20 cellular contexts compared by ENCODE assay signal in the genomic region with DNA sequence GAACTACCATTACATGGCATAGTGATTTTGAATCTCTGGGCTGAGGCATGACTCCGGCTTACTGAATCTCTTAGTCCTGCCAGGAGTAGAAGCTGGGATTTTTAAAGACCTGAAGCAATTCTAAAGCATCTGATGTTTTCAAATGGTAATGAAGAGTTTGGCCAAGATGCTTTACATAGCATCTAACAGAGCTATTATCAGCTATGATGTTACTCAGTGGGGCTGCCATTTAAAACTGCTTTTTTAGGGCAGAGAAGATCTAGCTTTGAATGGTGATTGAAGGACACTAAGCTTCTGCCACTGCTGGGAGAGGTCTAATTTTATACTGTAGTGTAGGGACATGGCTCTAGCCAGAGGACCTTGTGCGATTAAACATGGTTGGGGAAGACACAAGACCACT.
A peak's percentile ranks its signal among the peaks of the same experiment; 100 is the strongest.
DNase-seq lines count a peak whose midpoint lies in the region; ATAC-seq, FAIRE-seq and TF ChIP-seq lines count a peak whose summit lies in the region.
"Had no signal": no experiment of that assay in that cellular context is flagged by ENCODE, and none has a peak within 500 bp of the region (broad histone marks: within the 10 kb centered on the region; RNA-seq: fewer than 3 reads in every experiment).

No MANE protein-coding gene starts in this region.

- H3K27ac Mint-ChIP-seq in GM23338 (no peak overlapping the region), neural progenitor cell (no peak overlapping the region)
- H3K27ac Mint-ChIP-seq: B cell; CD8-positive, alpha-beta T cell; H9 had no signal

- H3K9me3 Mint-ChIP-seq in GM23338 (no peaks in the 10 kb centered on the region), neural progenitor cell (no peaks in the 10 kb centered on the region)
- H3K9me3 Mint-ChIP-seq: H9 had no signal

- peaks cover 12% of the 10 kb centered on the region for H3K4me1 ChIP-seq in GM23338 (ENCODE audit: insufficient read depth)
- H3K4me1 ChIP-seq in H1 (replicated peaks in 1 of 4; ENCODE audit: control insufficient read depth in 3 of 4, insufficient read depth in 4 of 4, low read length in 3 of 4) = peaks cover 0 to 9% (median 3%) of the 10 kb centered on the region in 4 experiments; a peak in 4 of 7 replicates
- H3K4me1 ChIP-seq in neural progenitor cell = peaks cover 17% of the 10 kb centered on the region
- H3K4me1 ChIP-seq: BLaER1 treated with 17β-estradiol and CSF1 and Interleukin-3, amounts not matched to agents 10 nM and 100 nM had no signal

- no peak overlapping the region for H3K23ac ChIP-seq in H1 (ENCODE audit: insufficient read length)

- H3K9me3 ChIP-seq in H1 (ENCODE audit: insufficient read depth in 2 of 2, low read depth in 1 of 2, low read length in 1 of 2) (no peaks in the 10 kb centered on the region), neural progenitor cell (ENCODE audit: low read depth) (no peaks in the 10 kb centered on the region)
- H3K9me3 ChIP-seq: BLaER1 treated with 17β-estradiol and CSF1 and Interleukin-3, amounts not matched to agents 10 nM and 100 nM had no signal

- H3K4me2 ChIP-seq in GM23338 (peak overlapping the region; percentile 27; the same call in 1 of the 2 replicates), H1 (ENCODE audit: insufficient read depth in 1 of 2, low read depth in 2 of 2, low read length in 2 of 2) (no peak overlapping the region), neural progenitor cell (peak overlapping the region; percentile 49)
- H3K4me2 ChIP-seq: BLaER1 treated with 17β-estradiol and CSF1 and Interleukin-3, amounts not matched to agents 10 nM and 100 nM had no signal

- 60% methylated on average over 2 of the region's 2 CpGs; no CpG with 5 or more reads in 1 of the 2 experiments for WGBS in H1 (ENCODE audit: extremely low coverage in 1 of 2, insufficient coverage in 1 of 2, insufficient read length in 1 of 2, insufficient replicate concordance in 2 of 2, low coverage in 1 of 2, low lambda C conversion rate in 2 of 2, missing lambda C conversion rate in 1 of 2), 2 experiments

- DNase-seq in GM23338 (ENCODE audit: low spot score) = peak; percentile 44
- DNase-seq in H1 (ENCODE audit: low read depth in 1 of 2, low spot score in 2 of 2) = no peak
- peak; percentile 11 for DNase-seq in iPS-NIHi7 (ENCODE audit: extremely low spot score)
- DNase-seq in neural progenitor cell (ENCODE audit: low spot score) = peak; percentile 4
- DNase-seq in left ventricle myocardium superior = no peak
- no peak for DNase-seq in AML-193 (lab: John Stamatoyannopoulos, UW)
- DNase-seq in GM19240 (ENCODE audit: insufficient read length, low spot score) = no peak
- DNase-seq in SIG-M5 treated with dmso at 0.1 percent for 504 hours (lab: John Stamatoyannopoulos, UW; ENCODE audit: unreplicated experiment) = no peak
- DNase-seq: 8988T; Calu3; CD8-positive, alpha-beta T cell; DMS79 treated with DMSO at 0.1 percent for 48 hours; GOT3; H9; IMR-90 had no signal

- no peak for TF ChIP-seq EP300 in H1 (IDR thresholded peaks at IDR 0.05; ENCODE audit: borderline replicate concordance in 1 of 2, low read depth in 2 of 2, low read length in 2 of 2)

- H3K36me3 Mint-ChIP-seq in GM23338 (ENCODE audit: low read depth) (no peaks in the 10 kb centered on the region), neural progenitor cell (no peaks in the 10 kb centered on the region)
- H3K36me3 Mint-ChIP-seq: CD8-positive, alpha-beta T cell had no signal

- no peak for TF ChIP-seq RAD21 in H1 (IDR thresholded peaks at IDR 0.05 in 1 of 2, conservative IDR thresholded peaks at IDR 0.05 in 1 of 2; ENCODE audit: low read depth in 2 of 2, low read length in 2 of 2)

- no peaks in the 10 kb centered on the region for H3F3A ChIP-seq in GM23338 (replicated peaks; ENCODE audit: low read depth)
- no peaks in the 10 kb centered on the region for H3F3A ChIP-seq in neural progenitor cell (ENCODE audit: low read depth)

- no peak overlapping the region for H3K56ac ChIP-seq in H1 (replicated peaks; ENCODE audit: insufficient read length, low read depth, low read length)

- no peak overlapping the region for H2AK5ac ChIP-seq in H1 (ENCODE audit: low read depth, low read length)

- POLR2A ChIA-PET in H1 (lab: Charles Lee; ENCODE audit: partially characterized antibody) = no interaction called here

- H3K9ac ChIP-seq in H1 (replicated peaks in 1 of 4; ENCODE audit: extremely low read depth in 1 of 4, low read depth in 3 of 4, low read length in 3 of 4) (no peak overlapping the region), neural progenitor cell (no peak overlapping the region)
- H3K9ac ChIP-seq: BLaER1 treated with 17β-estradiol and CSF1 and Interleukin-3, amounts not matched to agents 10 nM and 100 nM had no signal

- H3K4me1 Mint-ChIP-seq in GM23338 (peaks cover 20% of the 10 kb centered on the region), neural progenitor cell (peaks cover 14% of the 10 kb centered on the region)
- H3K4me1 Mint-ChIP-seq: B cell had no signal

- H3K14ac ChIP-seq in H1 (ENCODE audit: insufficient read length) = no peak overlapping the region

- no peak overlapping the region for H3K4me3 ChIP-seq in GM23338
- H3K4me3 ChIP-seq in H1 (ENCODE audit: extremely low read depth in 1 of 4, insufficient read depth in 2 of 4, low read depth in 3 of 4, low read length in 4 of 4) = no peak overlapping the region
- H3K4me3 ChIP-seq in neural progenitor cell = no peak overlapping the region
- H3K4me3 ChIP-seq: BLaER1 treated with 17β-estradiol and CSF1 and Interleukin-3, amounts not matched to agents 10 nM and 100 nM; GM12878 had no signal

- TF ChIP-seq POLR2A in H1 (IDR thresholded peaks at IDR 0.05; ENCODE audit: control extremely low read depth in 1 of 2, low read depth in 2 of 2, low read length in 2 of 2) = no peak

- H3K9me2 ChIP-seq in GM23338 (ENCODE audit: insufficient read depth) = no peaks in the 10 kb centered on the region

- H3K27ac ChIP-seq in GM23338 (ENCODE audit: low read depth) (no peak overlapping the region), H1 (ENCODE audit: low read depth, low read length) (no peak overlapping the region), neural progenitor cell (no peak overlapping the region)
- H3K27ac ChIP-seq: BLaER1 treated with 17β-estradiol and CSF1 and Interleukin-3, amounts not matched to agents 10 nM and 100 nM had no signal

- no peak overlapping the region for H2AFZ ChIP-seq in GM23338
- H2AFZ ChIP-seq in H1 (ENCODE audit: low read length) = no peak overlapping the region
- peak overlapping the region; percentile 3 for H2AFZ ChIP-seq in neural progenitor cell (replicated peaks)

- H2BK20ac ChIP-seq in H1 (ENCODE audit: low read length) = no peak overlapping the region

- TF ChIP-seq CTCF in GM23338 (conservative IDR thresholded peaks at IDR 0.05; ENCODE audit: low read depth in 2 of 2) (no peak), H1 (IDR thresholded peaks at IDR 0.05; ENCODE audit: control extremely low read depth in 1 of 3, insufficient read depth in 1 of 3, low read depth in 1 of 3, low read length in 3 of 3) (no peak), neural progenitor cell (IDR thresholded peaks at IDR 0.05) (no peak)

- no peak overlapping the region for H2BK5ac ChIP-seq in H1 (ENCODE audit: low read depth, low read length)

- peaks cover 34% of the 10 kb centered on the region for H3K27me3 ChIP-seq in GM23338 (ENCODE audit: insufficient read depth)
- peaks cover 1 to 14% (median 12%) of the 10 kb centered on the region in 4 experiments; a peak in 5 of 7 replicates for H3K27me3 ChIP-seq in H1 (replicated peaks in 1 of 4; ENCODE audit: control insufficient read depth in 3 of 4, extremely low read depth in 1 of 4, insufficient read depth in 3 of 4, low read length in 3 of 4)
- no peaks in the 10 kb centered on the region for H3K27me3 ChIP-seq in neural progenitor cell
- H3K27me3 ChIP-seq: BLaER1 treated with 17β-estradiol and CSF1 and Interleukin-3, amounts not matched to agents 10 nM and 100 nM had no signal

- no peaks in the 10 kb centered on the region for H3K79me2 ChIP-seq in GM23338 (replicated peaks; ENCODE audit: insufficient read depth)
- no peaks in the 10 kb centered on the region for H3K79me2 ChIP-seq in H1 (ENCODE audit: control insufficient read depth in 1 of 2, insufficient read depth in 2 of 2, low read length in 2 of 2)
- H3K79me2 ChIP-seq in neural progenitor cell (ENCODE audit: low read depth) = no peaks in the 10 kb centered on the region

- no peak overlapping the region for H3K18ac ChIP-seq in H1 (ENCODE audit: extremely low read depth, low read length)

- CTCF ChIA-PET in H1 (lab: Charles Lee; ENCODE audit: partially characterized antibody) = interaction anchor here (1.5 to 1.7 kb wide), 2 partner anchors 9 to 486 kb away, joined by 5 to 6 read pairs; no protein-coding TSS in a partner anchor

- H3K4me3 Mint-ChIP-seq in GM23338 (no peak overlapping the region), neural progenitor cell (no peak overlapping the region)
- H3K4me3 Mint-ChIP-seq: B cell; CD8-positive, alpha-beta T cell; H9 had no signal

- 0 out of 2 replicates have a peak, but pooled peaks cover 3% of the 10 kb centered on the region for H4K20me1 ChIP-seq in GM23338 (replicated peaks; ENCODE audit: insufficient read depth)
- H4K20me1 ChIP-seq in H1 (replicated peaks in 1 of 2; ENCODE audit: control insufficient read depth in 1 of 2, insufficient read depth in 2 of 2, low read length in 2 of 2) = peaks cover 0 to 1% of the 10 kb centered on the region in 2 experiments
- no peaks in the 10 kb centered on the region for H4K20me1 ChIP-seq in neural progenitor cell (ENCODE audit: low read depth)
- H4K20me1 ChIP-seq: BLaER1 treated with 17β-estradiol and CSF1 and Interleukin-3, amounts not matched to agents 10 nM and 100 nM had no signal

- no peak overlapping the region for H2BK120ac ChIP-seq in H1 (replicated peaks; ENCODE audit: low read depth, low read length)

- no peak overlapping the region for H2BK15ac ChIP-seq in H1 (ENCODE audit: low read length)

- H3K36me3 ChIP-seq in GM23338 (ENCODE audit: insufficient read depth) (no peaks in the 10 kb centered on the region), H1 (ENCODE audit: control insufficient read depth in 2 of 4, insufficient read depth in 4 of 4, low read length in 3 of 4) (no peaks in the 10 kb centered on the region), neural progenitor cell (no peaks in the 10 kb centered on the region)
- H3K36me3 ChIP-seq: BLaER1 treated with 17β-estradiol and CSF1 and Interleukin-3, amounts not matched to agents 10 nM and 100 nM had no signal

- H3K79me1 ChIP-seq in H1 (ENCODE audit: low read depth, low read length) = no peaks in the 10 kb centered on the region

- ATAC-seq in GM23338 = peak; percentile 83
- no peak for ATAC-seq in left ventricle myocardium superior
- ATAC-seq: CD8-positive, alpha-beta T cell; GM12878 had no signal

- H4K5ac ChIP-seq in H1 (ENCODE audit: insufficient read length, low read depth, low read length) = no peak overlapping the region

- H3K27me3 Mint-ChIP-seq in GM23338 (ENCODE audit: insufficient read depth, low read depth, poor library complexity) (peaks cover 9% of the 10 kb centered on the region), neural progenitor cell (ENCODE audit: insufficient read depth, low read depth) (peaks cover 8% of the 10 kb centered on the region)
- H3K27me3 Mint-ChIP-seq: B cell had no signal

- H3K23me2 ChIP-seq in H1 (ENCODE audit: low read depth, low read length) = no peaks in the 10 kb centered on the region

- no peak overlapping the region for H4K91ac ChIP-seq in H1 (replicated peaks; ENCODE audit: insufficient read length, low read length)

- FAIRE-seq in H1 (lab: Jason Lieb, UNC) = no peak
- FAIRE-seq: GM12878, GM19239, HTR-8/SVneo had no signal

- H3K4ac ChIP-seq in H1 (replicated peaks; ENCODE audit: insufficient read length, low read depth, low read length) = no peak overlapping the region

- H2BK12ac ChIP-seq in H1 (ENCODE audit: low read depth, low read length) = no peak overlapping the region

- H4K8ac ChIP-seq in H1 (ENCODE audit: extremely low read depth, insufficient read depth, low read length) = no peak overlapping the region

- intact Hi-C loops in left ventricle myocardium superior (cut with micrococcal nuclease) = no loop called here

Comparison
In these comparisons a context has a peak if more than half of its experiments do, and no peak if none do; other contexts are left out.
1. DNase-seq: peak in GM23338 (single experiment), iPS-NIHi7 (single experiment) and neural progenitor cell (single experiment); none in H1 (0 of 2), left ventricle myocardium superior (single experiment), AML-193 (0 of 2), GM19240 (single experiment) and SIG-M5 treated with dmso at 0.1 percent for 504 hours (single experiment).
2. H3K4me2 ChIP-seq: peak in GM23338 (single experiment) and neural progenitor cell (single experiment); none in H1 (0 of 2).